Comparison of ENCODE assay signal across 15 cellular contexts in the genomic region with DNA sequence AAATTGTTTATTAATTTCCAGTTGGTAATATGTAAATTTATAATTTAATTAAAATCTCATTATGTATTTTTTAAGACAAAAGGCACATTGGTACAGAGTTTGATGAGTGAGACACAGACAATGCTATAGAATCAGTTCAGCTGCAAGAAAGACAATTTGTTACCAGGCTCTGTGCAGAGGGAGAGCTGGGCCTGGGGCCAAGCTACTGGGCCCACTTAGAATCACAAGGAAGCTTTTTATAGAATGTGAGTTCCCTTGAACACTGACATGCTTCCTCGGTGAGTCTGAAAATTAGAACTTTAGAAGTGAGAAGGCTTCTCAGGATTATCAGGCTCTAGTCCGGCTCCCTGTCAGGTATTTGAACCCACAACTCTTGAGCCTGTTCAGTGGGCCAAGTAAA.
A peak's percentile ranks its signal among the peaks of the same experiment; 100 is the strongest.
DNase-seq lines count a peak whose midpoint lies in the region; ATAC-seq lines count a peak whose summit lies in the region.
"Had no signal": no experiment of that assay in that cellular context is flagged by ENCODE, and none has a peak within 500 bp of the region (broad histone marks: within the 10 kb centered on the region; RNA-seq: fewer than 3 reads in every experiment).

No MANE protein-coding gene starts in this region.

- in situ Hi-C loops in G401 (cut with HindIII; ENCODE audit: low sequenced_read_pairs), result no loop called here

- DNase-seq in G401 (ENCODE audit: low spot score), result peak; percentile 29
- DNase-seq in anterior cingulate cortex (lab: John Stamatoyannopoulos, UW), result peak in 42 of 58 donors; percentile 0 to 45 (median 3)
- DNase-seq in medulla oblongata (ENCODE audit: extremely low spot score), result peak; percentile 42
- DNase-seq in superior temporal gyrus (ENCODE audit: extremely low spot score), result peak; percentile 40
- DNase-seq in NCI-H1930 (lab: John Stamatoyannopoulos, UW), result no peak
- DNase-seq in NCI-H146 treated with DMSO at 0.1 percent for 48 hours (lab: John Stamatoyannopoulos, UW; ENCODE audit: unreplicated experiment), result no peak
- DNase-seq: CD8-positive, alpha-beta T cell; COR-L47; DMS153; DMS79 treated with DMSO at 0.1 percent for 48 hours; EL; GDM1 had no signal

- ATAC-seq in HG03135 (IDR thresholded peaks at IDR 0.05; ENCODE audit: unreplicated experiment), result no peak
- ATAC-seq: A549; CD8-positive, alpha-beta T cell; HCT116 had no signal

Comparison
In these comparisons a context has a peak if more than half of its experiments do, and no peak if none do; other contexts are left out.
1. DNase-seq: peak in G401 (single experiment), anterior cingulate cortex (42 of 58), medulla oblongata (single experiment) and superior temporal gyrus (single experiment); none in NCI-H1930 (0 of 2) and NCI-H146 treated with DMSO at 0.1 percent for 48 hours (single experiment).